23 cellular contexts compared by ENCODE assay signal in genomic region chr12:106960443-106960842, GRCh38.
"Had no signal": no experiment of that assay in that cellular context is flagged by ENCODE, and none has a peak within 500 bp of the region (broad histone marks: within the 10 kb centered on the region; RNA-seq: fewer than 3 reads in every experiment).

No MANE protein-coding gene starts in this region.

- H3K36me3 ChIP-seq: pancreas had no signal

- H3K9me3 ChIP-seq: esophagus muscularis mucosa, heart right ventricle, pancreas, psoas muscle, spleen, testis, transverse colon had no signal

- H3K27ac ChIP-seq: esophagus muscularis mucosa, foreskin keratinocyte, heart right ventricle, pancreas, psoas muscle, spleen, testis, transverse colon had no signal

- H3K4me3 Mint-ChIP-seq: activated CD4-positive, alpha-beta memory T cell treated with anti-CD3 and anti-CD28 coated beads, Interleukin-2, amount 10 ng/mL, durations not matched to agents 7 days and 5 days; activated CD4-positive, alpha-beta T cell treated with anti-CD3 and anti-CD28 coated beads, Interleukin-2, amount 10 ng/mL, durations not matched to agents 7 days and 5 days; activated naive CD4-positive, alpha-beta T cell treated with anti-CD3 and anti-CD28 coated beads, Interleukin-2, amount 10 ng/mL, durations not matched to agents 7 days and 5 days; activated naive CD8-positive, alpha-beta T cell treated with anti-CD3 and anti-CD28 coated beads, Interleukin-2, amount 10 ng/mL, durations not matched to agents 7 days and 5 days; activated T-cell treated with anti-CD3 and anti-CD28 coated beads, Interleukin-2, amount 50 U/mL, for 24 hours; dendritic cell treated with granulocyte-macrophage colony-stimulating factor and Interleukin-4, amounts not matched to agents 40 ng/mL and 50 ng/mL, for 4 days; endodermal cell had no signal

- H3K27ac Mint-ChIP-seq: activated CD4-positive, alpha-beta memory T cell treated with anti-CD3 and anti-CD28 coated beads, Interleukin-2, amount 10 ng/mL, durations not matched to agents 7 days and 5 days; activated CD4-positive, alpha-beta T cell treated with anti-CD3 and anti-CD28 coated beads, Interleukin-2, amount 10 ng/mL, durations not matched to agents 7 days and 5 days; activated naive CD4-positive, alpha-beta T cell treated with anti-CD3 and anti-CD28 coated beads, Interleukin-2, amount 10 ng/mL, durations not matched to agents 7 days and 5 days; activated naive CD8-positive, alpha-beta T cell treated with anti-CD3 and anti-CD28 coated beads, Interleukin-2, amount 10 ng/mL, durations not matched to agents 7 days and 5 days; activated T-cell treated with anti-CD3 and anti-CD28 coated beads, Interleukin-2, amount 50 U/mL, for 24 hours; dendritic cell treated with granulocyte-macrophage colony-stimulating factor and Interleukin-4, amounts not matched to agents 40 ng/mL and 50 ng/mL, for 4 days; endodermal cell had no signal

- H3K4me3 ChIP-seq: esophagus muscularis mucosa, heart right ventricle, pancreas, psoas muscle, spleen, testis, transverse colon had no signal

- ATAC-seq: foreskin keratinocyte; heart right ventricle; naive thymus-derived CD4-positive, alpha-beta T cell; pancreas; psoas muscle had no signal

- H3K27me3 ChIP-seq: esophagus muscularis mucosa, foreskin keratinocyte, heart right ventricle, pancreas, spleen, testis, transverse colon had no signal

- H3K4me1 ChIP-seq: testis had no signal

- DNase-seq: activated CD4-positive, alpha-beta memory T cell treated with anti-CD3 and anti-CD28 coated beads, Interleukin-2, amount 10 ng/mL, durations not matched to agents 7 days and 5 days; activated CD4-positive, alpha-beta T cell treated with anti-CD3 and anti-CD28 coated beads for 1 hour; activated CD4-positive, alpha-beta T cell treated with anti-CD3 and anti-CD28 coated beads, Interleukin-2, amount 10 ng/mL, durations not matched to agents 7 days and 5 days; activated CD8-positive, alpha-beta memory T cell treated with anti-CD3 and anti-CD28 coated beads, Interleukin-2, amount 50 U/mL, for 48 hours; activated gamma-delta T cell; activated naive CD4-positive, alpha-beta T cell treated with anti-CD3 and anti-CD28 coated beads, Interleukin-2, amount 10 ng/mL, durations not matched to agents 7 days and 5 days; activated naive CD8-positive, alpha-beta T cell treated with anti-CD3 and anti-CD28 coated beads, Interleukin-2, amount 10 ng/mL, durations not matched to agents 7 days and 5 days; activated T-cell treated with anti-CD3 and anti-CD28 coated beads, Interleukin-2, amount 50 U/mL, for 24 hours; amniotic stem cell; central memory CD4-positive, alpha-beta T cell; endodermal cell; foreskin keratinocyte; heart right ventricle; midbrain; naive thymus-derived CD4-positive, alpha-beta T cell; pancreas; psoas muscle; spleen; stimulated activated naive CD4-positive, alpha-beta T cell; testis; transverse colon had no signal

- H3K9me3 Mint-ChIP-seq: activated CD4-positive, alpha-beta memory T cell treated with anti-CD3 and anti-CD28 coated beads, Interleukin-2, amount 10 ng/mL, durations not matched to agents 7 days and 5 days; activated CD4-positive, alpha-beta T cell treated with anti-CD3 and anti-CD28 coated beads, Interleukin-2, amount 10 ng/mL, durations not matched to agents 7 days and 5 days; activated naive CD4-positive, alpha-beta T cell treated with anti-CD3 and anti-CD28 coated beads, Interleukin-2, amount 10 ng/mL, durations not matched to agents 7 days and 5 days; activated naive CD8-positive, alpha-beta T cell treated with anti-CD3 and anti-CD28 coated beads, Interleukin-2, amount 10 ng/mL, durations not matched to agents 7 days and 5 days; activated T-cell treated with anti-CD3 and anti-CD28 coated beads, Interleukin-2, amount 50 U/mL, for 24 hours; dendritic cell treated with granulocyte-macrophage colony-stimulating factor and Interleukin-4, amounts not matched to agents 40 ng/mL and 50 ng/mL, for 4 days; endodermal cell had no signal

- H3K27me3 Mint-ChIP-seq: activated CD4-positive, alpha-beta memory T cell treated with anti-CD3 and anti-CD28 coated beads, Interleukin-2, amount 10 ng/mL, durations not matched to agents 7 days and 5 days; activated CD4-positive, alpha-beta T cell treated with anti-CD3 and anti-CD28 coated beads, Interleukin-2, amount 10 ng/mL, durations not matched to agents 7 days and 5 days; activated naive CD8-positive, alpha-beta T cell treated with anti-CD3 and anti-CD28 coated beads, Interleukin-2, amount 10 ng/mL, durations not matched to agents 7 days and 5 days; activated T-cell treated with anti-CD3 and anti-CD28 coated beads, Interleukin-2, amount 50 U/mL, for 24 hours; naive thymus-derived CD4-positive, alpha-beta T cell had no signal
